In the genomic region with DNA sequence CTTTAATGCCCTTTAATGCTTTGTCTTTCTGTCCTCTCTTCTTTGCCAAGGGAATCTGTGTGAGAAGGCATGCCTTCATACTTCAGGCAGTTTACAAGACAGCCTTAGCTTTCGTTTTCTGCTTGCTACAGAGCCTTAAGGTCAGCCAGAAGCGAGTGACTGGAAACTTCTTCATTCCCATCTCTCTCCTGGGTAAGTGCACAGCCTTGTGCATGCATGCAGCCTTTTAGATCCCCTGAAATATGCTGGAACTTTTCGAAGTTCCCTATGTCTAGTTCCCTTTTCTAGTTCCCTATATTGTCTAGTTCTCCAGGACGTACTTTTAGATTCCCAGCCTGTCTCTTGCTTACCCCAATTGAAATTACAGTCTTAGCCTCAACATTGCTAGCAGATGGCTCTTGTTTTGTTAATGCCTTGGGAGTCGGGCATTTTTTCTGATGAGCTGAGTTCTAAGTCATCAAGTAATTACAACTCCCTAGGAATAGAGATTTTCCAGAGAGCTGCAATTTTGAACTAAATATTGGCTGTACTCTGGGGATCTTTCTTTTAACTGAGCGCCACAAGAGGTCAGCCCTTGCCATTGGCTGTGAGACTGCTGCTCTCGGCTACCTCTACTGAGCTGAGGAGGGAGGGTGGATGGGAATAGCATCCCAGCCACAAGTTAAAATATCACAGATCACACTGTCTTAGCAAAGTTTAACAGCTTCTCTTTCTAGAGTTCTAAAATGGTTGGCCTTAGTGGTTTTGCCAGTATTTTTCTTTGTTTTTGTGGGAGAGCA, we compare ENCODE assay signal across 8 cellular contexts. TPM values are rescaled to one million over a fixed set of nuclear protein-coding genes. Genes with fewer than 3 reads are reported as not detected.
DNase-seq lines count a peak whose midpoint lies in the region; ATAC-seq, FAIRE-seq and TF ChIP-seq lines count a peak whose summit lies in the region.

No MANE protein-coding gene starts in this region.

- TF ChIP-seq CTCF in AG04449 (IDR thresholded peaks at IDR 0.05; ENCODE audit: insufficient read depth, low read length, missing control alignments) (peak; percentile 10), PC-3 (conservative IDR thresholded peaks at IDR 0.05; ENCODE audit: low read depth, low read length) (peak; percentile 59), lower leg skin (IDR thresholded peaks at IDR 0.05) (no peak)

- H3K4me3 ChIP-seq in AG04449 (ENCODE audit: low read depth, low read length) (peak overlapping the region; percentile 46), PC-3 (ENCODE audit: low read length) (peak overlapping the region; percentile 66), lower leg skin (ENCODE audit: low read depth, poor library complexity, severe bottlenecking) (peak overlapping the region; percentile 13), thymus (ENCODE audit: low read length) (peak overlapping the region; percentile 48)

- no TSS peak for BruUV-seq in PC-3 (replicated peaks; lab: Mats Ljungman, UMichigan)

- H3K9ac ChIP-seq in PC-3 (ENCODE audit: low read length): peak overlapping the region; percentile 28; the same call in 1 of the 2 replicates

- no peak for DNase-seq in AG04449 (ENCODE audit: low read depth, low spot score)
- DNase-seq in GM12892 (ENCODE audit: insufficient read length): no peak
- DNase-seq in PC-3: peak; percentile 52
- DNase-seq in cerebellar cortex (ENCODE audit: low spot score): peak; percentile 63
- peak in 1 of 2 donors; percentile 52 for DNase-seq in lower leg skin (ENCODE audit: low spot score in 2 of 2)
- DNase-seq in NCI-H524 treated with DMSO at 0.1 percent for 48 hours (lab: John Stamatoyannopoulos, UW): no peak
- no peak for DNase-seq in H54 (ENCODE audit: insufficient read length, low spot score)

- H4K20me1 ChIP-seq in PC-3 (ENCODE audit: low read length): no peaks in the 10 kb centered on the region

- no peaks in the 10 kb centered on the region for H3K9me2 ChIP-seq in PC-3 (replicated peaks; ENCODE audit: low read length)

- no peaks in the 10 kb centered on the region for H3K9me3 ChIP-seq in PC-3 (ENCODE audit: low read length)
- H3K9me3 ChIP-seq in thymus (ENCODE audit: control insufficient read depth): no peaks in the 10 kb centered on the region

- H3K27ac ChIP-seq in PC-3 (ENCODE audit: low read length) (no peak overlapping the region), thymus (ENCODE audit: low read depth) (no peak overlapping the region)

- TF ChIP-seq POLR2A in GM12892 (IDR thresholded peaks at IDR 0.05; ENCODE audit: low read depth, low read length) (no peak), lower leg skin (IDR thresholded peaks at IDR 0.05) (no peak), H54 (IDR thresholded peaks at IDR 0.05; ENCODE audit: low read depth, low read length) (no peak)

- POLR2A ChIA-PET in AG04449 (lab: Yijun Ruan, JAX) (interaction anchor here (1.1 to 1.8 kb wide), 2 partner anchors 23 to 51 kb away, joined by 3 to 5 read pairs; partner anchors contain the start of genes APPBP2 and PPM1D), PC-3 (lab: Charles Lee; ENCODE audit: unreplicated experiment) (interaction anchor here (0.5 to 1.0 kb wide), 3 partner anchors 23 to 160 kb away, joined by 3 to 13 read pairs (median 5); partner anchors contain the start of gene PPM1D)

- H3K36me3 ChIP-seq in PC-3 (ENCODE audit: low read depth, low read length) (no peaks in the 10 kb centered on the region), thymus (ENCODE audit: control insufficient read depth, insufficient read depth) (no peaks in the 10 kb centered on the region)

- H3K27me3 ChIP-seq in PC-3 (ENCODE audit: low read length): no peaks in the 10 kb centered on the region
- no peaks in the 10 kb centered on the region for H3K27me3 ChIP-seq in thymus (ENCODE audit: control insufficient read depth, insufficient read depth)

- H2AFZ ChIP-seq in PC-3 (ENCODE audit: low read length): peak overlapping the region; percentile 94

- intact Hi-C loops in PC-3 (cut with micrococcal nuclease) (loop anchor here (1.0 kb wide), 2 partner anchors 22 to 61 kb away; no protein-coding TSS in a partner anchor), lower leg skin (cut with DNase I; ENCODE audit: low total_unique reads) (no loop called here)

- CTCF ChIA-PET in AG04449 (lab: Yijun Ruan, JAX): interaction anchor here (0.9 to 4.2 kb wide), 11 partner anchors 9 to 63 kb away, joined by 3 to 25 read pairs (median 5); partner anchors contain the start of gene PPM1D
- CTCF ChIA-PET in PC-3 (lab: Charles Lee): interaction anchor here (0.5 to 2.4 kb wide), 12 partner anchors 9 to 346 kb away, joined by 3 to 24 read pairs (median 3); partner anchors contain the start of gene PPM1D

- H3K4me1 ChIP-seq in PC-3 (ENCODE audit: insufficient read depth, low read length): 0 out of 2 replicates have a peak, but pooled peaks cover 3% of the 10 kb centered on the region
- H3K4me1 ChIP-seq in thymus (ENCODE audit: control insufficient read depth, insufficient read depth, low read length): no peaks in the 10 kb centered on the region

- ATAC-seq in PC-3: peak; percentile 99

- H3K79me2 ChIP-seq in PC-3 (ENCODE audit: low read length): no peaks in the 10 kb centered on the region

- FAIRE-seq in GM12892 (lab: Jason Lieb, UNC) (peak; percentile 44), H54 (lab: Jason Lieb, UNC) (no peak)

- H3K4me2 ChIP-seq in PC-3 (ENCODE audit: low read length): peak overlapping the region; percentile 87

- WGBS in lower leg skin, 2 donors: 25 to 27% methylated on average over 7 of the region's 7 CpGs
- WGBS in thymus: 21% methylated on average over 7 of the region's 7 CpGs

- no peaks in the 10 kb centered on the region for H3F3A ChIP-seq in PC-3 (ENCODE audit: low read length, unreplicated experiment)

RNA-seq across cellular contexts. Expression of gene PPM1D, which starts 22.7 kb away (rescaled TPM):
- polyA plus RNA-seq in GM12892 (2012; ENCODE audit: missing spikeins): 6.4 TPM
- total RNA-seq in PC-3 (2014; rRNA removed) (8.2 and 8.4 TPM in 2 replicates), lower leg skin (10 to 100 TPM; 10.9 to 31.1 (median 16.7) TPM)
- polyA plus RNA-seq in thymus: 6.5 TPM

RNA-seq across cellular contexts. Expression of gene APPBP2, which starts 51.3 kb away (rescaled TPM):
- 8.4 TPM for polyA plus RNA-seq in GM12892 (2012; ENCODE audit: missing spikeins)
- total RNA-seq in PC-3 (2014; rRNA removed) (17.1 and 21.4 TPM in 2 replicates), lower leg skin (10 to 100 TPM; 14.8 to 21.6 (median 17.1) TPM)
- polyA plus RNA-seq in thymus: 11.4 TPM

Comparison
In these comparisons a context has a peak if more than half of its experiments do, and no peak if none do; other contexts are left out.
1. DNase-seq: peak in PC-3 (single experiment) and cerebellar cortex (single experiment); none in AG04449 (single experiment), GM12892 (single experiment), NCI-H524 treated with DMSO at 0.1 percent for 48 hours (single experiment) and H54 (single experiment).
2. H3K4me3 ChIP-seq: peak in every context shown above with its lines; median percentile 66 in PC-3; 48 in thymus; 46 in AG04449; 13 in lower leg skin.
3. CTCF ChIP-seq: peak in AG04449 (single experiment) and PC-3 (single experiment); none in lower leg skin (0 of 3).